Comparison of ENCODE assay signal across 8 cellular contexts in genomic region chr22:36363378-36363931, GRCh38. TPM values are rescaled to one million over a fixed set of nuclear protein-coding genes. Genes with fewer than 3 reads are reported as not detected.
DNase-seq lines count a peak whose midpoint lies in the region; ATAC-seq and TF ChIP-seq lines count a peak whose summit lies in the region.

No MANE protein-coding gene starts in this region.

- ATAC-seq in HG02610 (IDR thresholded peaks at IDR 0.05; ENCODE audit: unreplicated experiment) = no peak

- H3K9me3 ChIP-seq in PC-9 (ENCODE audit: insufficient read depth, low read depth) = no peaks in the 10 kb centered on the region

- CTCF ChIA-PET in PC-9 (lab: Charles Lee) = interaction anchor here (0.6 kb wide), 1 partner anchor 17 kb away, joined by 3 read pairs; no protein-coding TSS in a partner anchor

- H3K79me2 ChIP-seq in PC-9 (ENCODE audit: low read depth) = peaks cover 100% of the 10 kb centered on the region

- H3K36me3 ChIP-seq in PC-9 (ENCODE audit: low read depth) (peaks cover 28% of the 10 kb centered on the region; the same call in 1 of the 2 replicates), rectal smooth muscle tissue (ENCODE audit: control insufficient read depth, insufficient read depth, low read length) (no peaks in the 10 kb centered on the region)

- H3K4me3 ChIP-seq in PC-9 (no peak overlapping the region), rectal smooth muscle tissue (ENCODE audit: low read length) (peak overlapping the region; percentile 20)

- H3K27me3 ChIP-seq in PC-9 (ENCODE audit: insufficient read depth, low read depth) = no peaks in the 10 kb centered on the region
- H3K27me3 ChIP-seq in rectal smooth muscle tissue (ENCODE audit: control insufficient read depth, insufficient read depth, low read length) = no peaks in the 10 kb centered on the region

- H3F3A ChIP-seq in PC-9 (ENCODE audit: insufficient read depth, low read depth) = peaks cover 93% of the 10 kb centered on the region

- H3K9ac ChIP-seq in rectal smooth muscle tissue (ENCODE audit: low read length) = no peak overlapping the region

- H2AFZ ChIP-seq in PC-9 = no peak overlapping the region

- H3K4me1 ChIP-seq in PC-9 (replicated peaks; ENCODE audit: insufficient read depth) (peaks cover 99% of the 10 kb centered on the region), rectal smooth muscle tissue (ENCODE audit: control insufficient read depth, insufficient read depth, low read length) (peaks cover 90% of the 10 kb centered on the region)

- TF ChIP-seq CTCF in PC-9 (conservative IDR thresholded peaks at IDR 0.05) (no peak), GM13976 (IDR thresholded peaks at IDR 0.05; ENCODE audit: borderline replicate concordance, control extremely low read depth, extremely low read depth, insufficient read depth, missing control alignments) (no peak), GM13977 (IDR thresholded peaks at IDR 0.05; ENCODE audit: extremely low read depth, insufficient read depth, missing control alignments) (no peak)

- H3K4me2 ChIP-seq in PC-9 = peak overlapping the region; percentile 74

- peak overlapping the region; percentile 53 for H3K27ac ChIP-seq in PC-9
- H3K27ac ChIP-seq in epithelial cell of prostate = peak overlapping the region; percentile 99
- peak overlapping the region; percentile 94 for H3K27ac ChIP-seq in rectal smooth muscle tissue (ENCODE audit: low read depth, low read length)

- intact Hi-C loops in PC-9 (cut with micrococcal nuclease; ENCODE audit: unreplicated experiment) = no loop called here

- H3K9me2 ChIP-seq in PC-9 (ENCODE audit: insufficient read depth) = no peaks in the 10 kb centered on the region

- peak; percentile 67 for DNase-seq in DMS53 (lab: John Stamatoyannopoulos, UW)
- DNase-seq in PC-9 = peak in 1 of 2 experiments; percentile 66
- DNase-seq in epithelial cell of prostate (ENCODE audit: low read depth, low spot score) = no peak
- no peak for DNase-seq in COR-L47 (lab: John Stamatoyannopoulos, UW)
- no peak for DNase-seq in GM13976 (ENCODE audit: low spot score)
- DNase-seq in GM13977 (ENCODE audit: low spot score) = no peak

- BruUV-seq in PC-9 (replicated peaks; lab: Mats Ljungman, UMichigan) = no TSS peak

- POLR2A ChIA-PET in PC-9 (lab: Charles Lee; ENCODE audit: unreplicated experiment) = interaction anchor here (0.5 to 0.6 kb wide), 2 partner anchors 12 to 32 kb away, joined by 4 to 5 read pairs; no protein-coding TSS in a partner anchor

- peaks cover 98% of the 10 kb centered on the region for H4K20me1 ChIP-seq in PC-9 (ENCODE audit: insufficient read depth)

- in situ Hi-C loops in GM13976 (cut with MboI; ENCODE audit: low sequenced_read_pairs, unreplicated experiment) (no loop called here), GM13977 (cut with MboI; ENCODE audit: low pct_unique_long_range_greater_than_20kb, low sequenced_read_pairs, unreplicated experiment) (no loop called here)

RNA-seq across cellular contexts. Expression of gene MYH9, which starts 24.3 kb away (rescaled TPM):
- 758 and 776 TPM in 2 replicates for total RNA-seq in PC-9 (2021)
